ENCODE assay signal across 8 cellular contexts in genomic region chr17:80414508-80414802, GRCh38. TPM values are rescaled to one million over a fixed set of nuclear protein-coding genes. Genes with fewer than 3 reads are reported as not detected.
DNase-seq lines count a peak whose midpoint lies in the region; ATAC-seq, FAIRE-seq and TF ChIP-seq lines count a peak whose summit lies in the region.

No MANE protein-coding gene starts in this region.

- no peak for ATAC-seq in HG03095 (IDR thresholded peaks at IDR 0.05; ENCODE audit: unreplicated experiment)

- H3K27me3 ChIP-seq in H1 (replicated peaks in 1 of 4; ENCODE audit: control insufficient read depth in 3 of 4, extremely low read depth in 1 of 4, insufficient read depth in 3 of 4, low read length in 3 of 4) (peaks cover 1 to 13% (median 9%) of the 10 kb centered on the region in 4 experiments), neural progenitor cell (peaks cover 46% of the 10 kb centered on the region)

- peaks cover 1 to 4% of the 10 kb centered on the region in 2 experiments for H4K20me1 ChIP-seq in H1 (replicated peaks in 1 of 2; ENCODE audit: control insufficient read depth in 1 of 2, insufficient read depth in 2 of 2, low read length in 2 of 2)
- H4K20me1 ChIP-seq in neural progenitor cell (ENCODE audit: low read depth) = peaks cover 26% of the 10 kb centered on the region

- peaks cover 11% of the 10 kb centered on the region; the same call in 1 of the 2 replicates for H3K23me2 ChIP-seq in H1 (ENCODE audit: low read depth, low read length)

- H2BK12ac ChIP-seq in H1 (ENCODE audit: low read depth, low read length) = no peak overlapping the region

- no peak overlapping the region for H2BK20ac ChIP-seq in H1 (ENCODE audit: low read length)

- peaks cover 0 to 3% (median 0%) of the 10 kb centered on the region in 4 experiments; a peak in 1 of 8 replicates for H3K36me3 ChIP-seq in H1 (ENCODE audit: control insufficient read depth in 2 of 4, insufficient read depth in 4 of 4, low read length in 3 of 4)
- H3K36me3 ChIP-seq in neural progenitor cell = no peaks in the 10 kb centered on the region

- H3K4me3 ChIP-seq in H1 (ENCODE audit: extremely low read depth in 1 of 4, insufficient read depth in 2 of 4, low read depth in 3 of 4, low read length in 4 of 4) = peak overlapping the region; percentile 69 to 95 (median 84)
- H3K4me3 ChIP-seq in neural progenitor cell = peak overlapping the region; percentile 85

- no peak overlapping the region for H4K91ac ChIP-seq in H1 (replicated peaks; ENCODE audit: insufficient read length, low read length)

- H3K79me1 ChIP-seq in H1 (ENCODE audit: low read depth, low read length) = no peaks in the 10 kb centered on the region; the same call in 1 of the 2 replicates

- H3K79me2 ChIP-seq in H1 (ENCODE audit: control insufficient read depth in 1 of 2, insufficient read depth in 2 of 2, low read length in 2 of 2) = no peaks in the 10 kb centered on the region
- H3K79me2 ChIP-seq in neural progenitor cell (ENCODE audit: low read depth) = peaks cover 7% of the 10 kb centered on the region

- TF ChIP-seq CTCF in H1 (IDR thresholded peaks at IDR 0.05; ENCODE audit: control extremely low read depth in 1 of 3, insufficient read depth in 1 of 3, low read depth in 1 of 3, low read length in 3 of 3) = no peak
- no peak for TF ChIP-seq CTCF in neural progenitor cell (IDR thresholded peaks at IDR 0.05)

- H3K9ac ChIP-seq in H1 (replicated peaks in 1 of 4; ENCODE audit: extremely low read depth in 1 of 4, low read depth in 3 of 4, low read length in 3 of 4) (peak overlapping the region in 2 of 4 experiments; percentile 78 to 83; a peak in 2 of 7 replicates), neural progenitor cell (peak overlapping the region; percentile 68)

- peak overlapping the region; percentile 17; the same call in 1 of the 2 replicates for H2AFZ ChIP-seq in H1 (ENCODE audit: low read length)
- H2AFZ ChIP-seq in neural progenitor cell (replicated peaks) = peak overlapping the region; percentile 100

- H3K9me3 ChIP-seq in H1 (ENCODE audit: insufficient read depth in 2 of 2, low read depth in 1 of 2, low read length in 1 of 2) = no peaks in the 10 kb centered on the region
- H3K9me3 ChIP-seq in neural progenitor cell (ENCODE audit: low read depth) = no peaks in the 10 kb centered on the region

- DNase-seq in NCI-H2227 treated with DMSO at 0.1 percent for 48 hours (lab: John Stamatoyannopoulos, UW) = peak; percentile 57
- DNase-seq in NCI-H2227 (lab: John Stamatoyannopoulos, UW; ENCODE audit: unreplicated experiment) = no peak
- DNase-seq in NCI-H69 (lab: John Stamatoyannopoulos, UW) = peak; percentile 55
- no peak for DNase-seq in H1 (ENCODE audit: low read depth in 1 of 2, low spot score in 2 of 2)
- no peak for DNase-seq in neural progenitor cell (ENCODE audit: low spot score)
- DNase-seq in NCI-H2171 (lab: John Stamatoyannopoulos, UW) = no peak
- DNase-seq in SIG-M5 treated with dmso at 0.1 percent for 504 hours (lab: John Stamatoyannopoulos, UW; ENCODE audit: unreplicated experiment) = no peak

- no peak overlapping the region for H4K5ac ChIP-seq in H1 (ENCODE audit: insufficient read length, low read depth, low read length)

- peaks cover 1% of the 10 kb centered on the region for H3K36me3 Mint-ChIP-seq in neural progenitor cell

- H4K8ac ChIP-seq in H1 (ENCODE audit: extremely low read depth, insufficient read depth, low read length) = peak overlapping the region; percentile 53; the same call in 1 of the 2 replicates

- peaks cover 5% of the 10 kb centered on the region for H3F3A ChIP-seq in neural progenitor cell (ENCODE audit: low read depth)

- peak overlapping the region; percentile 72 to 97 for H3K4me2 ChIP-seq in H1 (ENCODE audit: insufficient read depth in 1 of 2, low read depth in 2 of 2, low read length in 2 of 2)
- peak overlapping the region; percentile 92 for H3K4me2 ChIP-seq in neural progenitor cell

- H2AK5ac ChIP-seq in H1 (ENCODE audit: low read depth, low read length) = no peak overlapping the region

- peak overlapping the region; percentile 95 for H3K4me3 Mint-ChIP-seq in neural progenitor cell

- H3K4me1 Mint-ChIP-seq in neural progenitor cell = peaks cover 21% of the 10 kb centered on the region

- TF ChIP-seq RAD21 in H1 (IDR thresholded peaks at IDR 0.05 in 1 of 2, conservative IDR thresholded peaks at IDR 0.05 in 1 of 2; ENCODE audit: low read depth in 2 of 2, low read length in 2 of 2) = 0 out of 4 replicates have a peak, but pooled peaks of 1 of the 2 experiments have one; percentile 2

- H3K56ac ChIP-seq in H1 (replicated peaks; ENCODE audit: insufficient read length, low read depth, low read length) = no peak overlapping the region

- peak overlapping the region; percentile 7 for H3K27ac Mint-ChIP-seq in neural progenitor cell

- POLR2A ChIA-PET in H1 (lab: Charles Lee; ENCODE audit: partially characterized antibody) = interaction anchor here (1.2 to 1.3 kb wide), 2 partner anchors 19 to 40 kb away, joined by 3 to 4 read pairs; no protein-coding TSS in a partner anchor

- H3K27ac ChIP-seq in H1 (ENCODE audit: low read depth, low read length) (no peak overlapping the region), neural progenitor cell (no peak overlapping the region)

- no peak overlapping the region for H3K18ac ChIP-seq in H1 (ENCODE audit: extremely low read depth, low read length)

- no peak overlapping the region for H3K4ac ChIP-seq in H1 (replicated peaks; ENCODE audit: insufficient read length, low read depth, low read length)

- 9% methylated on average over 15 of the region's 15 CpGs; no CpG with 5 or more reads in 1 of the 2 experiments for WGBS in H1 (ENCODE audit: extremely low coverage in 1 of 2, insufficient coverage in 1 of 2, insufficient read length in 1 of 2, insufficient replicate concordance in 2 of 2, low coverage in 1 of 2, low lambda C conversion rate in 2 of 2, missing lambda C conversion rate in 1 of 2), 2 experiments

- H3K4me1 ChIP-seq in H1 (replicated peaks in 1 of 4; ENCODE audit: control insufficient read depth in 3 of 4, insufficient read depth in 4 of 4, low read length in 3 of 4) = peaks cover 0 to 3% (median under 1%) of the 10 kb centered on the region in 4 experiments; a peak in 4 of 7 replicates
- peaks cover 10% of the 10 kb centered on the region for H3K4me1 ChIP-seq in neural progenitor cell

- no peak overlapping the region for H2BK15ac ChIP-seq in H1 (ENCODE audit: low read length)

- H3K23ac ChIP-seq in H1 (ENCODE audit: insufficient read length) = no peak overlapping the region

- no peaks in the 10 kb centered on the region for H3K9me3 Mint-ChIP-seq in neural progenitor cell

- FAIRE-seq in H1 (lab: Jason Lieb, UNC) = no peak

- TF ChIP-seq POLR2A in H1 (IDR thresholded peaks at IDR 0.05; ENCODE audit: control extremely low read depth in 1 of 2, low read depth in 2 of 2, low read length in 2 of 2) = no peak

- H2BK120ac ChIP-seq in H1 (replicated peaks; ENCODE audit: low read depth, low read length) = no peak overlapping the region

- no peak overlapping the region for H2BK5ac ChIP-seq in H1 (ENCODE audit: low read depth, low read length)

- H3K27me3 Mint-ChIP-seq in neural progenitor cell (ENCODE audit: insufficient read depth, low read depth) = peaks cover 5% of the 10 kb centered on the region

- TF ChIP-seq EP300 in H1 (IDR thresholded peaks at IDR 0.05; ENCODE audit: borderline replicate concordance in 1 of 2, low read depth in 2 of 2, low read length in 2 of 2) = no peak

- CTCF ChIA-PET in H1 (lab: Charles Lee; ENCODE audit: partially characterized antibody) = interaction anchor here (2.2 to 2.3 kb wide), 2 partner anchors 10 to 13 kb away, joined by 7 read pairs; no protein-coding TSS in a partner anchor

- H3K14ac ChIP-seq in H1 (ENCODE audit: insufficient read length) = no peak overlapping the region

TF ChIP-seq in H1, 55 proteins besides CTCF, POLR2A, EP300 and RAD21:
- TF ChIP-seq NRF1 (IDR thresholded peaks at IDR 0.05; ENCODE audit: low read depth, low read length) (no peak), TAF7 (optimal IDR thresholded peaks at IDR 0.05; ENCODE audit: borderline replicate concordance, low read depth, low read length) (no peak), SIX5 (IDR thresholded peaks at IDR 0.05; ENCODE audit: low read depth, low read length) (no peak), NANOG (IDR thresholded peaks at IDR 0.05; ENCODE audit: insufficient read depth, low read depth, low read length, poor library complexity, severe bottlenecking) (no peak), CREB1 (IDR thresholded peaks at IDR 0.05) (no peak), RNF2 (IDR thresholded peaks at IDR 0.05; ENCODE audit: borderline replicate concordance, low read depth, low read length, missing control alignments, poor library complexity, severe bottlenecking) (no peak), CBX8 (IDR thresholded peaks at IDR 0.05; ENCODE audit: borderline replicate concordance, low read depth, low read length) (no peak)

RNA-seq across cellular contexts. Expression of gene ENDOV, which starts 0.5 kb away (rescaled TPM):
- total RNA-seq in H1 (2021; fragmentation: NEBNext Ultra II Directional; extraction: Animal tissue kit (Norgen Biotek cat#: 25700)) = 10.5 and 10.6 TPM in 2 replicates
- polyA plus RNA-seq in H1 (2011; rRNA removed) = 13.3 and 19.4 TPM in 2 replicates
- polyA plus RNA-seq in H1 (2011; cell fraction: cytosol; rRNA removed) = 17.2 TPM
- polyA plus RNA-seq in H1 (2011; cell fraction: nucleus; rRNA removed) = 39.0 TPM
- polyA plus RNA-seq in H1 (2012, experiment 1 of 2) = 12.9 to 17.5 TPM (median 15.4 TPM) in 4 replicates
- polyA plus RNA-seq in H1 (2012, experiment 2 of 2) = 12.5 TPM
- 10.3 TPM for polyA plus RNA-seq in H1 (2013, experiment 1 of 2)
- 8.8 TPM for polyA plus RNA-seq in H1 (2013, experiment 2 of 2)
- polyA minus RNA-seq in H1 (2011; rRNA and poly(A)+ RNA removed) = 9.3 and 10.1 TPM in 2 replicates
- 9.8 TPM for polyA minus RNA-seq in H1 (2011; cell fraction: cytosol; rRNA and poly(A)+ RNA removed)
- 13.9 TPM for polyA minus RNA-seq in H1 (2011; cell fraction: nucleus; rRNA and poly(A)+ RNA removed)
- total RNA-seq in neural progenitor cell (ENCODE audit: low replicate concordance) = 9.7 and 13.8 TPM in 2 replicates

Comparison
In these comparisons a context has a peak if more than half of its experiments do, and no peak if none do; other contexts are left out.
1. DNase-seq: peak in NCI-H2227 treated with DMSO at 0.1 percent for 48 hours (single experiment) and NCI-H69 (single experiment); none in NCI-H2227 (single experiment), H1 (0 of 2), neural progenitor cell (single experiment), NCI-H2171 (single experiment) and SIG-M5 treated with dmso at 0.1 percent for 504 hours (single experiment).